26 cellular contexts compared by ENCODE assay signal in genomic region chr10:124899151-124899550, GRCh38.
"Had no signal": no experiment of that assay in that cellular context is flagged by ENCODE, and none has a peak within 500 bp of the region (broad histone marks: within the 10 kb centered on the region; RNA-seq: fewer than 3 reads in every experiment).

No MANE protein-coding gene starts in this region.

- H3K36me3 Mint-ChIP-seq: immature natural killer cell; memory B cell; mesothelial cell of epicardium; naive thymus-derived CD8-positive, alpha-beta T cell; stimulated activated effector memory CD8-positive, alpha-beta T cell treated with anti-CD3 and anti-CD28 coated beads, Interleukin-12 subunit alpha, Interleukin-12 subunit beta, amount 100 ng/mL, for 72 hours; type B pancreatic cell had no signal

- H3K36me3 ChIP-seq: left ventricle myocardium inferior, neutrophil, right atrium auricular region, right lobe of liver, tibial nerve, vagina had no signal

- H3K4me3 Mint-ChIP-seq: immature natural killer cell; memory B cell; mesothelial cell of epicardium; naive thymus-derived CD8-positive, alpha-beta T cell; nephron; neural crest cell; stimulated activated effector memory CD8-positive, alpha-beta T cell treated with anti-CD3 and anti-CD28 coated beads, Interleukin-12 subunit alpha, Interleukin-12 subunit beta, amount 100 ng/mL, for 72 hours; stimulated activated naive CD8-positive, alpha-beta T cell treated with anti-CD3 and anti-CD28 coated beads, Interleukin-15, amount 100 ng/mL, for 72 hours; type B pancreatic cell had no signal

- H3K9me3 Mint-ChIP-seq: immature natural killer cell; memory B cell; mesothelial cell of epicardium; naive thymus-derived CD8-positive, alpha-beta T cell; nephron; neural crest cell; stimulated activated effector memory CD8-positive, alpha-beta T cell treated with anti-CD3 and anti-CD28 coated beads, Interleukin-12 subunit alpha, Interleukin-12 subunit beta, amount 100 ng/mL, for 72 hours; stimulated activated naive CD8-positive, alpha-beta T cell treated with anti-CD3 and anti-CD28 coated beads, Interleukin-15, amount 100 ng/mL, for 72 hours; type B pancreatic cell had no signal

- H3K79me2 ChIP-seq: parathyroid adenoma had no signal

- H2AFZ ChIP-seq: parathyroid adenoma had no signal

- H3K4me1 ChIP-seq: left ventricle myocardium inferior, parathyroid adenoma, psoas muscle, right atrium auricular region, tibial nerve, vagina had no signal

- H3K27me3 Mint-ChIP-seq: type B pancreatic cell had no signal

- H3K27ac ChIP-seq: left ventricle myocardium inferior, neutrophil, parathyroid adenoma, psoas muscle, right atrium auricular region, right lobe of liver, tibial nerve, vagina had no signal

- DNase-seq: hypothalamus; immature natural killer cell; kidney; left ventricle myocardium inferior; naive thymus-derived CD8-positive, alpha-beta T cell; occipital lobe; psoas muscle; stimulated activated CD4-positive, alpha-beta T cell treated with anti-CD3 and anti-CD28 coated beads, Interleukin-12 subunit alpha, Interleukin-12 subunit beta, amount 100 ng/mL, for 4 hours; stimulated activated CD4-positive, alpha-beta T cell treated with anti-CD3 and anti-CD28 coated beads, Interleukin-15, amount 100 ng/mL, for 24 hours; stimulated activated CD4-positive, alpha-beta T cell treated with anti-CD3 and anti-CD28 coated beads, Interleukin-2, amount 100 ng/mL, for 24 hours; stimulated activated CD4-positive, alpha-beta T cell treated with anti-CD3 and anti-CD28 coated beads, Interleukin-4, amount 100 ng/mL, for 1 hour; stimulated activated naive CD4-positive, alpha-beta T cell treated with Interleukin-2 at 50 U/mL for 16 hours; stimulated activated naive CD8-positive, alpha-beta T cell treated with anti-CD3 and anti-CD28 coated beads, Interleukin-15, amount 100 ng/mL, for 72 hours; substantia nigra had no signal

- H3K9ac ChIP-seq: parathyroid adenoma had no signal

- ATAC-seq: naive thymus-derived CD8-positive, alpha-beta T cell; psoas muscle; stimulated activated effector memory CD8-positive, alpha-beta T cell treated with anti-CD3 and anti-CD28 coated beads, Interleukin-12 subunit alpha, Interleukin-12 subunit beta, amount 100 ng/mL, for 72 hours; stimulated activated naive CD8-positive, alpha-beta T cell treated with anti-CD3 and anti-CD28 coated beads, Interleukin-15, amount 100 ng/mL, for 72 hours had no signal

- H3K9me3 ChIP-seq: left ventricle myocardium inferior, neutrophil, psoas muscle, right atrium auricular region, right lobe of liver, tibial nerve, vagina had no signal

- H3K4me1 Mint-ChIP-seq: immature natural killer cell; memory B cell; mesothelial cell of epicardium; naive thymus-derived CD8-positive, alpha-beta T cell; nephron; stimulated activated effector memory CD8-positive, alpha-beta T cell treated with anti-CD3 and anti-CD28 coated beads, Interleukin-12 subunit alpha, Interleukin-12 subunit beta, amount 100 ng/mL, for 72 hours; stimulated activated naive CD8-positive, alpha-beta T cell treated with anti-CD3 and anti-CD28 coated beads, Interleukin-15, amount 100 ng/mL, for 72 hours had no signal

- H3K27ac Mint-ChIP-seq: immature natural killer cell; memory B cell; mesothelial cell of epicardium; nephron; stimulated activated effector memory CD8-positive, alpha-beta T cell treated with anti-CD3 and anti-CD28 coated beads, Interleukin-12 subunit alpha, Interleukin-12 subunit beta, amount 100 ng/mL, for 72 hours; stimulated activated naive CD8-positive, alpha-beta T cell treated with anti-CD3 and anti-CD28 coated beads, Interleukin-15, amount 100 ng/mL, for 72 hours; type B pancreatic cell had no signal

- H3K27me3 ChIP-seq: right atrium auricular region, right lobe of liver, tibial nerve, vagina had no signal

- H3K4me3 ChIP-seq: left ventricle myocardium inferior, psoas muscle, right atrium auricular region, right lobe of liver, tibial nerve, vagina had no signal
